ENCODE assay signal across 1 cellular context in genomic region chr11:78318321-78318720, GRCh38.
TF ChIP-seq lines count a peak whose summit lies in the region.

No MANE protein-coding gene starts in this region.

TF ChIP-seq in K562, 482 proteins besides CTCF, POLR2A, EP300 and RAD21 (continued from another document):
- TF ChIP-seq, protein P1, sequence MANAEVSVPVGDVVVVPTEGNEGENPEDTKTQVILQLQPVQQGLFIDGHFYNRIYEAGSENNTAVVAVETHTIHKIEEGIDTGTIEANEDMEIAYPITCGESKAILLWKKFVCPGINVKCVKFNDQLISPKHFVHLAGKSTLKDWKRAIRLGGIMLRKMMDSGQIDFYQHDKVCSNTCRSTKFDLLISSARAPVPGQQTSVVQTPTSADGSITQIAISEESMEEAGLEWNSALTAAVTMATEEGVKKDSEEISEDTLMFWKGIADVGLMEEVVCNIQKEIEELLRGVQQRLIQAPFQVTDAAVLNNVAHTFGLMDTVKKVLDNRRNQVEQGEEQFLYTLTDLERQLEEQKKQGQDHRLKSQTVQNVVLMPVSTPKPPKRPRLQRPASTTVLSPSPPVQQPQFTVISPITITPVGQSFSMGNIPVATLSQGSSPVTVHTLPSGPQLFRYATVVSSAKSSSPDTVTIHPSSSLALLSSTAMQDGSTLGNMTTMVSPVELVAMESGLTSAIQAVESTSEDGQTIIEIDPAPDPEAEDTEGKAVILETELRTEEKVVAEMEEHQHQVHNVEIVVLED (CRISPR knock-in tag; IDR thresholded peaks at IDR 0.05) = no peak
- TF ChIP-seq BRD4 (IDR thresholded peaks at IDR 0.05) (no peak), YY1 (IDR thresholded peaks at IDR 0.05; ENCODE audit: borderline replicate concordance in 1 of 3, control insufficient read depth in 1 of 3, extremely low read depth in 1 of 3, insufficient read depth in 3 of 3, insufficient read length in 1 of 3, insufficient replicate concordance in 2 of 3, low read depth in 1 of 3, low read length in 2 of 3) (no peak), SOX6 (IDR thresholded peaks at IDR 0.05) (no peak), SRF (CRISPR knock-in tag; IDR thresholded peaks at IDR 0.05) (no peak), XRCC3 (IDR thresholded peaks at IDR 0.05) (no peak), ZNF384 (IDR thresholded peaks at IDR 0.05; ENCODE audit: low read depth, low read length) (peak; percentile 49; the same call in 1 of the 2 replicates), TEAD2 (tag; IDR thresholded peaks at IDR 0.05) (no peak), SMARCC2 (IDR thresholded peaks at IDR 0.05; ENCODE audit: low read depth) (no peak), POLR2H (tag; IDR thresholded peaks at IDR 0.05; ENCODE audit: low read depth) (no peak), CBX1 (IDR thresholded peaks at IDR 0.05; ENCODE audit: low read depth) (no peak), NFXL1 (CRISPR knock-in tag; IDR thresholded peaks at IDR 0.05) (no peak), SP2 (IDR thresholded peaks at IDR 0.05; ENCODE audit: extremely low read depth, low read depth, low read length, poor library complexity, severe bottlenecking) (no peak), ZFPM2 (CRISPR knock-in tag; IDR thresholded peaks at IDR 0.05) (no peak), SETDB1 (IDR thresholded peaks at IDR 0.05; ENCODE audit: low read length) (no peak), YBX1 (IDR thresholded peaks at IDR 0.05) (no peak), SMARCB1 (IDR thresholded peaks at IDR 0.05; ENCODE audit: insufficient read length, low read depth) (peak; percentile 53), CXXC5 (CRISPR knock-in tag; IDR thresholded peaks at IDR 0.05) (0 out of 2 replicates have a peak, but pooled peaks have one; percentile 31), MAFK (IDR thresholded peaks at IDR 0.05; ENCODE audit: low read length) (no peak), CBFB (CRISPR knock-in tag; IDR thresholded peaks at IDR 0.05) (no peak), RFX1 (IDR thresholded peaks at IDR 0.05) (peak; percentile 36; the same call in 1 of the 2 replicates), POLR2G (IDR thresholded peaks at IDR 0.05; ENCODE audit: low read depth, low read length) (no peak), STAT5A (IDR thresholded peaks at IDR 0.05; ENCODE audit: borderline replicate concordance, low read length) (no peak), ARID1B (IDR thresholded peaks at IDR 0.05) (0 out of 2 replicates have a peak, but pooled peaks have one; percentile 34), DDX20 (tag; IDR thresholded peaks at IDR 0.05; ENCODE audit: low read depth) (no peak), THAP7 (CRISPR knock-in tag; IDR thresholded peaks at IDR 0.05) (no peak), MXI1 (IDR thresholded peaks at IDR 0.05; ENCODE audit: low read depth, low read length) (no peak), SRSF1 (IDR thresholded peaks at IDR 0.05; ENCODE audit: low read depth, low read length) (no peak), MCM5 (IDR thresholded peaks at IDR 0.05; ENCODE audit: low read depth) (no peak), RBM17 (IDR thresholded peaks at IDR 0.05; ENCODE audit: borderline replicate concordance, low read depth, low read length) (no peak), ETV1 (tag; conservative IDR thresholded peaks at IDR 0.05; ENCODE audit: low read depth) (0 out of 2 replicates have a peak, but pooled peaks have one; percentile 19), SPI1 (IDR thresholded peaks at IDR 0.05; ENCODE audit: borderline replicate concordance, low read depth, low read length) (peak; percentile 62; the same call in 1 of the 2 replicates), TFAP4 (CRISPR knock-in tag; IDR thresholded peaks at IDR 0.05; ENCODE audit: borderline replicate concordance) (no peak), STAG1 (CRISPR knock-in tag; IDR thresholded peaks at IDR 0.05; ENCODE audit: borderline replicate concordance) (no peak), TCF3 (CRISPR knock-in tag; IDR thresholded peaks at IDR 0.05) (0 out of 2 replicates have a peak, but pooled peaks have one; percentile 9), CEBPB (tag; IDR thresholded peaks at IDR 0.05) (no peak), ZKSCAN3 (CRISPR knock-in tag; IDR thresholded peaks at IDR 0.05) (no peak), BRF1 (IDR thresholded peaks at IDR 0.05; ENCODE audit: borderline replicate concordance, extremely low read depth, insufficient read length) (no peak), ZNF140 (CRISPR knock-in tag; IDR thresholded peaks at IDR 0.05) (no peak), CBFA2T3 (IDR thresholded peaks at IDR 0.05) (peak; percentile 21; the same call in 1 of the 2 replicates), ZEB2 (IDR thresholded peaks at IDR 0.05) (no peak), CBFA2T2 (conservative IDR thresholded peaks at IDR 0.05) (no peak), CREBBP (IDR thresholded peaks at IDR 0.05; ENCODE audit: low read depth, low read length) (no peak), EP400 (IDR thresholded peaks at IDR 0.05) (no peak), RBM15 (IDR thresholded peaks at IDR 0.05; ENCODE audit: insufficient read depth, low read length) (no peak), ZNF165 (CRISPR knock-in tag; IDR thresholded peaks at IDR 0.05; ENCODE audit: borderline replicate concordance) (no peak), ZBTB7A (IDR thresholded peaks at IDR 0.05; ENCODE audit: borderline replicate concordance, control insufficient read depth, low read depth, low read length) (no peak), CUX1 (CRISPR knock-in tag; IDR thresholded peaks at IDR 0.05) (no peak)
- TF ChIP-seq, protein P2, sequence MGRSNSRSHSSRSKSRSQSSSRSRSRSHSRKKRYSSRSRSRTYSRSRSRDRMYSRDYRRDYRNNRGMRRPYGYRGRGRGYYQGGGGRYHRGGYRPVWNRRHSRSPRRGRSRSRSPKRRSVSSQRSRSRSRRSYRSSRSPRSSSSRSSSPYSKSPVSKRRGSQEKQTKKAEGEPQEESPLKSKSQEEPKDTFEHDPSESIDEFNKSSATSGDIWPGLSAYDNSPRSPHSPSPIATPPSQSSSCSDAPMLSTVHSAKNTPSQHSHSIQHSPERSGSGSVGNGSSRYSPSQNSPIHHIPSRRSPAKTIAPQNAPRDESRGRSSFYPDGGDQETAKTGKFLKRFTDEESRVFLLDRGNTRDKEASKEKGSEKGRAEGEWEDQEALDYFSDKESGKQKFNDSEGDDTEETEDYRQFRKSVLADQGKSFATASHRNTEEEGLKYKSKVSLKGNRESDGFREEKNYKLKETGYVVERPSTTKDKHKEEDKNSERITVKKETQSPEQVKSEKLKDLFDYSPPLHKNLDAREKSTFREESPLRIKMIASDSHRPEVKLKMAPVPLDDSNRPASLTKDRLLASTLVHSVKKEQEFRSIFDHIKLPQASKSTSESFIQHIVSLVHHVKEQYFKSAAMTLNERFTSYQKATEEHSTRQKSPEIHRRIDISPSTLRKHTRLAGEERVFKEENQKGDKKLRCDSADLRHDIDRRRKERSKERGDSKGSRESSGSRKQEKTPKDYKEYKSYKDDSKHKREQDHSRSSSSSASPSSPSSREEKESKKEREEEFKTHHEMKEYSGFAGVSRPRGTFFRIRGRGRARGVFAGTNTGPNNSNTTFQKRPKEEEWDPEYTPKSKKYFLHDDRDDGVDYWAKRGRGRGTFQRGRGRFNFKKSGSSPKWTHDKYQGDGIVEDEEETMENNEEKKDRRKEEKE (IDR thresholded peaks at IDR 0.05; ENCODE audit: borderline replicate concordance in 1 of 2, control insufficient read depth in 1 of 2, low read depth in 2 of 2, low read length in 1 of 2) = no peak
- TF ChIP-seq, protein P3, sequence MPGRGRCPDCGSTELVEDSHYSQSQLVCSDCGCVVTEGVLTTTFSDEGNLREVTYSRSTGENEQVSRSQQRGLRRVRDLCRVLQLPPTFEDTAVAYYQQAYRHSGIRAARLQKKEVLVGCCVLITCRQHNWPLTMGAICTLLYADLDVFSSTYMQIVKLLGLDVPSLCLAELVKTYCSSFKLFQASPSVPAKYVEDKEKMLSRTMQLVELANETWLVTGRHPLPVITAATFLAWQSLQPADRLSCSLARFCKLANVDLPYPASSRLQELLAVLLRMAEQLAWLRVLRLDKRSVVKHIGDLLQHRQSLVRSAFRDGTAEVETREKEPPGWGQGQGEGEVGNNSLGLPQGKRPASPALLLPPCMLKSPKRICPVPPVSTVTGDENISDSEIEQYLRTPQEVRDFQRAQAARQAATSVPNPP (IDR thresholded peaks at IDR 0.05; ENCODE audit: borderline replicate concordance, insufficient read depth, insufficient read length) = no peak
- TF ChIP-seq, protein P4, sequence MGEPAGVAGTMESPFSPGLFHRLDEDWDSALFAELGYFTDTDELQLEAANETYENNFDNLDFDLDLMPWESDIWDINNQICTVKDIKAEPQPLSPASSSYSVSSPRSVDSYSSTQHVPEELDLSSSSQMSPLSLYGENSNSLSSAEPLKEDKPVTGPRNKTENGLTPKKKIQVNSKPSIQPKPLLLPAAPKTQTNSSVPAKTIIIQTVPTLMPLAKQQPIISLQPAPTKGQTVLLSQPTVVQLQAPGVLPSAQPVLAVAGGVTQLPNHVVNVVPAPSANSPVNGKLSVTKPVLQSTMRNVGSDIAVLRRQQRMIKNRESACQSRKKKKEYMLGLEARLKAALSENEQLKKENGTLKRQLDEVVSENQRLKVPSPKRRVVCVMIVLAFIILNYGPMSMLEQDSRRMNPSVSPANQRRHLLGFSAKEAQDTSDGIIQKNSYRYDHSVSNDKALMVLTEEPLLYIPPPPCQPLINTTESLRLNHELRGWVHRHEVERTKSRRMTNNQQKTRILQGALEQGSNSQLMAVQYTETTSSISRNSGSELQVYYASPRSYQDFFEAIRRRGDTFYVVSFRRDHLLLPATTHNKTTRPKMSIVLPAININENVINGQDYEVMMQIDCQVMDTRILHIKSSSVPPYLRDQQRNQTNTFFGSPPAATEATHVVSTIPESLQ (CRISPR knock-in tag; IDR thresholded peaks at IDR 0.05) = no peak
